Comparison of ENCODE assay signal across 8 cellular contexts in the genomic region with DNA sequence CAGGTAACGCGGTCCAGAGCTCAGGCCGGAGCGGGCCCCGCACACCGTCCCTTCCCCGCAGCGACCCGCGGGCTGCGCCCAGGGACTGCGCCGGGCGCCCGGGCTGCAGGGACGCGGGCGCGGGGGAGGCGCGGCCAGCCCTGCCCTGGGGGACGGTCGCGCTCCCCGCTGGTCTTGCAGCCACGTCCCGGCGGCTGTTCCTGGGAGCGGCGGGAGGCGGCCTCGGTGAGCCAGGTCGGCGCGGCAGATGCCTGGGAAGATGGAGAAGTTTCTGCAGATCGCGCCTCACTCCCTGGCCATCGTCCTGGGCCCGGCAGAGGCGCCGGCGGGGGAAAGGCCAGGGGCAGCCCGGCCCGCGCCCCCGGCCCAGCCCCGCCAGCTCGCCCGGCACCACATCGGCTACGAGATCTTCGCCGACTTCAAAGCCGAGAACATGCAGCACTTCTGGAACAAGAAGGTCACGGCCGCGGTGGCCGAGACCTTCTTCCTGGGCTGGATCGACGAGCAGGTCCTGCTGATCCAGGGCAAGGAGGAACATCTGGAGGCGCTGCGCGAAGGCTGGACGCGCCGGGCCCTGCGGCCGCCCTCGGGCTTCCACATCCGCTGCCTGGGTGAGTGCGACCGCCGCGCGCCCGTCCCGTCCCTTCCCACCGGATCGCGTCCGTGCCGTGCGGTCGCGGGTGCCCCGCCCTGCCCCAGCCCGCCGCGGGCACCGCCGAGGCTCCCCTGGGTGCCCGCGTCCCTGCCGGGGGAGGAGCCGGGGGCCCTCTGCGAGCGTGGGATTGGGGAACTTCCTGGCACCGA.
DNase-seq lines count a peak whose midpoint lies in the region; ATAC-seq and TF ChIP-seq lines count a peak whose summit lies in the region.

No MANE protein-coding gene starts in this region.

- H3K27me3 ChIP-seq in left ventricle myocardium inferior (ENCODE audit: low read depth): peaks cover 32% of the 10 kb centered on the region

- ATAC-seq in activated T-cell treated with anti-CD3 and anti-CD28 coated beads, Interleukin-2, amount 50 U/mL, for 72 hours (replicated peaks in 1 of 2): peak; percentile 73 to 82
- ATAC-seq in HG03469 (IDR thresholded peaks at IDR 0.05; ENCODE audit: unreplicated experiment) (no peak), GM19455 (IDR thresholded peaks at IDR 0.05; ENCODE audit: unreplicated experiment) (no peak)

- H3K9me3 Mint-ChIP-seq in activated CD4-positive, alpha-beta T cell treated with anti-CD3 and anti-CD28 coated beads, Interleukin-2, amount 10 ng/mL, durations not matched to agents 24 days and 14 days: peaks cover 18% of the 10 kb centered on the region
- peaks cover 2 to 11% of the 10 kb centered on the region in 2 donors for H3K9me3 Mint-ChIP-seq in activated T-cell treated with anti-CD3 and anti-CD28 coated beads, Interleukin-2, amount 50 U/mL, for 72 hours

- intact Hi-C loops in activated CD4-positive, alpha-beta T cell treated with anti-CD3 and anti-CD28 coated beads, Interleukin-2, amount 10 ng/mL, durations not matched to agents 24 days and 14 days (cut with micrococcal nuclease): loop anchor here (10.0 kb wide), 2 partner anchors 107 to 1217 kb away; partner anchors contain the start of genes HELT and STOX2
- intact Hi-C loops in left ventricle myocardium inferior (cut with micrococcal nuclease): no loop called here

- peaks cover 39% of the 10 kb centered on the region for H3K4me1 ChIP-seq in left ventricle myocardium inferior

- H3K27me3 Mint-ChIP-seq in activated CD4-positive, alpha-beta T cell treated with anti-CD3 and anti-CD28 coated beads, Interleukin-2, amount 10 ng/mL, durations not matched to agents 24 days and 14 days: peaks cover 68% of the 10 kb centered on the region
- peaks cover 77% of the 10 kb centered on the region for H3K27me3 Mint-ChIP-seq in activated T-cell treated with anti-CD3 and anti-CD28 coated beads, Interleukin-2, amount 50 U/mL, for 72 hours (ENCODE audit: low read depth)

- peaks cover 27% of the 10 kb centered on the region for H3K9me3 ChIP-seq in left ventricle myocardium inferior (replicated peaks)

- H3K36me3 ChIP-seq in left ventricle myocardium inferior: no peaks in the 10 kb centered on the region

- peak; percentile 68 for DNase-seq in activated CD4-positive, alpha-beta T cell treated with anti-CD3 and anti-CD28 coated beads, Interleukin-2, amount 10 ng/mL, durations not matched to agents 24 days and 14 days
- DNase-seq in activated CD4-positive, alpha-beta T cell treated with anti-CD3 and anti-CD28 coated beads for 4 hours: no peak
- peak; percentile 29 to 34 for DNase-seq in activated T-cell treated with anti-CD3 and anti-CD28 coated beads, Interleukin-2, amount 50 U/mL, for 72 hours
- DNase-seq in left ventricle myocardium inferior (peak; percentile 36), retinal pigment epithelial cell (ENCODE audit: low read depth) (no peak), RPMI8226 (no peak)

- peak overlapping the region; percentile 41 for H3K4me3 Mint-ChIP-seq in activated CD4-positive, alpha-beta T cell treated with anti-CD3 and anti-CD28 coated beads, Interleukin-2, amount 10 ng/mL, durations not matched to agents 24 days and 14 days
- peak overlapping the region; percentile 59 to 69 for H3K4me3 Mint-ChIP-seq in activated T-cell treated with anti-CD3 and anti-CD28 coated beads, Interleukin-2, amount 50 U/mL, for 72 hours

- peak overlapping the region; percentile 91 for H3K27ac ChIP-seq in left ventricle myocardium inferior (replicated peaks)

- no peaks in the 10 kb centered on the region for H3K36me3 Mint-ChIP-seq in activated CD4-positive, alpha-beta T cell treated with anti-CD3 and anti-CD28 coated beads, Interleukin-2, amount 10 ng/mL, durations not matched to agents 24 days and 14 days (ENCODE audit: low read depth)
- peaks cover 0 to 7% of the 10 kb centered on the region in 2 donors for H3K36me3 Mint-ChIP-seq in activated T-cell treated with anti-CD3 and anti-CD28 coated beads, Interleukin-2, amount 50 U/mL, for 72 hours (ENCODE audit: insufficient read depth in 2 of 2)

- TF ChIP-seq CTCF in left ventricle myocardium inferior (IDR thresholded peaks at IDR 0.05; ENCODE audit: borderline replicate concordance) (no peak), retinal pigment epithelial cell (conservative IDR thresholded peaks at IDR 0.05; ENCODE audit: low read depth, low read length) (no peak)

- peak overlapping the region; percentile 82 for H3K4me3 ChIP-seq in left ventricle myocardium inferior
- peak overlapping the region; percentile 60 for H3K4me3 ChIP-seq in retinal pigment epithelial cell (ENCODE audit: low read length)

- H3K4me1 Mint-ChIP-seq in activated CD4-positive, alpha-beta T cell treated with anti-CD3 and anti-CD28 coated beads, Interleukin-2, amount 10 ng/mL, durations not matched to agents 24 days and 14 days: peaks cover 7% of the 10 kb centered on the region
- H3K4me1 Mint-ChIP-seq in activated T-cell treated with anti-CD3 and anti-CD28 coated beads, Interleukin-2, amount 50 U/mL, for 72 hours (ENCODE audit: low read depth): peaks cover 8% of the 10 kb centered on the region

- H3K27ac Mint-ChIP-seq in activated CD4-positive, alpha-beta T cell treated with anti-CD3 and anti-CD28 coated beads, Interleukin-2, amount 10 ng/mL, durations not matched to agents 24 days and 14 days: no peak overlapping the region
- H3K27ac Mint-ChIP-seq in activated T-cell treated with anti-CD3 and anti-CD28 coated beads, Interleukin-2, amount 50 U/mL, for 72 hours: no peak overlapping the region

Comparison
In these comparisons a context has a peak if more than half of its experiments do, and no peak if none do; other contexts are left out.
1. DNase-seq: peak in activated CD4-positive, alpha-beta T cell treated with anti-CD3 and anti-CD28 coated beads, Interleukin-2, amount 10 ng/mL, durations not matched to agents 24 days and 14 days (single experiment), activated T-cell treated with anti-CD3 and anti-CD28 coated beads, Interleukin-2, amount 50 U/mL, for 72 hours (2 of 2) and left ventricle myocardium inferior (single experiment); none in activated CD4-positive, alpha-beta T cell treated with anti-CD3 and anti-CD28 coated beads for 4 hours (0 of 2), retinal pigment epithelial cell (single experiment) and RPMI8226 (single experiment).
2. ATAC-seq: peak in activated T-cell treated with anti-CD3 and anti-CD28 coated beads, Interleukin-2, amount 50 U/mL, for 72 hours (2 of 2); none in HG03469 (single experiment) and GM19455 (single experiment).